ENCODE assay signal across 8 cellular contexts in genomic region chr12:2682301-2683282, GRCh38.
DNase-seq lines count a peak whose midpoint lies in the region; ATAC-seq and TF ChIP-seq lines count a peak whose summit lies in the region.

No MANE protein-coding gene starts in this region.

- no peaks in the 10 kb centered on the region for H3K9me3 ChIP-seq in spleen

- peaks cover 8% of the 10 kb centered on the region for H3K36me3 Mint-ChIP-seq in glutamatergic neuron (ENCODE audit: unreplicated experiment)

- H3K4me1 ChIP-seq in spleen = peaks cover 0 to 14% (median 0%) of the 10 kb centered on the region in 6 donors

- ATAC-seq in HG03469 (IDR thresholded peaks at IDR 0.05; ENCODE audit: unreplicated experiment) (no peak), HG03097 (IDR thresholded peaks at IDR 0.05; ENCODE audit: low FRiP score, unreplicated experiment) (no peak)

- intact Hi-C loops in spleen (cut with DNase I; ENCODE audit: low total_unique reads) = no loop called here

- peaks cover 7% of the 10 kb centered on the region for H3K27me3 Mint-ChIP-seq in glutamatergic neuron (ENCODE audit: unreplicated experiment)

- WGBS in spleen, 5 donors = 60 to 72% (median 64%) methylated on average over 8 to 12 of the region's 12 CpGs

- peak overlapping the region; percentile 74 for H3K27ac Mint-ChIP-seq in glutamatergic neuron (ENCODE audit: unreplicated experiment)

- no peak overlapping the region for H3K4me3 ChIP-seq in GM12864 (ENCODE audit: low read depth, low read length)
- H3K4me3 ChIP-seq in spleen = no peak overlapping the region

- no peak for DNase-seq in AG09319 (ENCODE audit: extremely low read depth, low read depth)
- DNase-seq in GM12864 (ENCODE audit: low read depth) = no peak
- peak; percentile 49 for DNase-seq in NCI-H748 (lab: John Stamatoyannopoulos, UW; ENCODE audit: unreplicated experiment)
- DNase-seq in activated gamma-delta T cell treated with anti-CD3 and anti-CD28 coated beads, Interleukin-2, amount 50 U/mL, for 16 hours (ENCODE audit: low read depth) = peak; percentile 24
- peak; percentile 70 for DNase-seq in glutamatergic neuron
- DNase-seq in spleen = no peak

- H3K9me3 Mint-ChIP-seq in glutamatergic neuron (ENCODE audit: unreplicated experiment) = peaks cover 5% of the 10 kb centered on the region

- peak overlapping the region; percentile 28 for H3K4me3 Mint-ChIP-seq in glutamatergic neuron (ENCODE audit: unreplicated experiment)

- H3K27me3 ChIP-seq in spleen (replicated peaks in 1 of 7) = no peaks in the 10 kb centered on the region

- TF ChIP-seq CTCF in AG09319 (IDR thresholded peaks at IDR 0.05; ENCODE audit: low read depth, low read length) (peak; percentile 34), GM12864 (IDR thresholded peaks at IDR 0.05; ENCODE audit: low read depth, low read length, missing control alignments) (peak; percentile 44), glutamatergic neuron (IDR thresholded peaks at IDR 0.05; ENCODE audit: partially characterized antibody, unreplicated experiment) (peak; percentile 30), spleen (IDR thresholded peaks at IDR 0.05 in 8 of 11, conservative IDR thresholded peaks at IDR 0.05 in 3 of 11) (peak in 7 of 11 experiments; percentile 17 to 45 (median 32))

- H3K27ac ChIP-seq in spleen = no peak overlapping the region

- no peak for TF ChIP-seq POLR2A in spleen (IDR thresholded peaks at IDR 0.05)

- peaks cover 6% of the 10 kb centered on the region for H3K4me1 Mint-ChIP-seq in glutamatergic neuron (ENCODE audit: low read depth, unreplicated experiment)

- peaks cover 0 to 46% (median 3%) of the 10 kb centered on the region in 6 donors for H3K36me3 ChIP-seq in spleen

Comparison
In these comparisons a context has a peak if more than half of its experiments do, and no peak if none do; other contexts are left out.
1. DNase-seq: peak in NCI-H748 (single experiment), activated gamma-delta T cell treated with anti-CD3 and anti-CD28 coated beads, Interleukin-2, amount 50 U/mL, for 16 hours (single experiment) and glutamatergic neuron (single experiment); none in AG09319 (single experiment), GM12864 (single experiment) and spleen (single experiment).
2. Peak in every context shown above with its lines, with median percentiles within 50 percentile points of each other: CTCF ChIP-seq.